3 cellular contexts compared by ENCODE assay signal in the genomic region with DNA sequence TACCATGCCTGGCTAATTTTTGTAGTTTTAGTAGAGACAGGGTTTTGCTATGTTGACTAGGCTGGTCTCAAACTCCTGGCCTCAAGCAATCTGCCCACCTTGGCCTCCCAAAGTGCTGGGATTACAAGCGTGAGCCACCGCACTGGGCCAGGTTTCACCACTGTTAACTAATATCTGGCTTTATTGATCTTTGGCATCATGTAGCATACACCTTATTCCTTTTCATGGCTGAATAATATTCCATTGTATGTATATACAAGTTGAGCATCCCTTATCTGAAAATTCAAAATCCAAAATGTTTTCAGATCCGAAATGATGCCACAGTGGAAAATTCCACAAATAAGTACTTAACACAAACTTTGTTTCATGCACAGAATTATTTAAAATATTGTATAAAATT. TPM values are rescaled to one million over a fixed set of nuclear protein-coding genes. Genes with fewer than 3 reads are reported as not detected.
"Had no signal": no experiment of that assay in that cellular context is flagged by ENCODE, and none has a peak within 500 bp of the region (broad histone marks: within the 10 kb centered on the region; RNA-seq: fewer than 3 reads in every experiment).

No MANE protein-coding gene starts in this region.

RNA-seq across cellular contexts. Expression of a gene that starts 46.0 kb away (rescaled TPM):
- total RNA-seq: stomach, thoracic aorta, vagina had no signal
